5 cellular contexts compared by ENCODE assay signal in the genomic region with DNA sequence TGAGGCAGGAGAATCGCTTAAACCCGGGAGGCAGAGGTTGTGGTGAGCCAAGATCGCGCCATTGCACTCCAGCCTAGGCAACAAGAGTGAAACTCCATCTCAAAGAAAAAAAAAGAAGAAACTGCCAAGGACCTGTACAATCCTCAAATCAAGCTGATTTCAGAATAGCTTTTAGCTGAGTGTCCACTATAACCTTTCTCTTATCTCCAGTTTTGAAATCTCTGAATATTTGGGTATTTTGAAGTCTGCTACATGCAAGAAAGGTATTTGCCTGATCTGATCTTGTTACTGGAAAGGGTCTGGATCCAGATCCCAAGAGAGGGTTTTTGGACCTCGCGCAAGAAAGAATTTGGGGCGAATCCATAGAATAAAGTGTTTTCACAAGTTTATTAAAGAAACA. TPM values are rescaled to one million over a fixed set of nuclear protein-coding genes. Genes with fewer than 3 reads are reported as not detected.
"Had no signal": no experiment of that assay in that cellular context is flagged by ENCODE, and none has a peak within 500 bp of the region (broad histone marks: within the 10 kb centered on the region; RNA-seq: fewer than 3 reads in every experiment).

No MANE protein-coding gene starts in this region.

- H3K4me3 Mint-ChIP-seq: GM23338, H9 had no signal

- H3K27ac Mint-ChIP-seq: GM23338 had no signal

- H2AFZ ChIP-seq: GM23338 had no signal

- H3K4me1 Mint-ChIP-seq: GM23338, H9 had no signal

- H3K9me3 Mint-ChIP-seq: GM23338, H9 had no signal

- H3K4me3 ChIP-seq: GM23338, K562 had no signal

- H3K4me2 ChIP-seq: GM23338 had no signal

- ATAC-seq: GM23338, K562 had no signal

- DNase-seq: H9, HCEC 1CT, IMR-90 had no signal

RNA-seq across cellular contexts. Expression of a gene that starts 58.5 kb away (rescaled TPM):
- total RNA-seq: IMR-90 had no signal
